Comparison of ENCODE assay signal across 10 cellular contexts in the genomic region with DNA sequence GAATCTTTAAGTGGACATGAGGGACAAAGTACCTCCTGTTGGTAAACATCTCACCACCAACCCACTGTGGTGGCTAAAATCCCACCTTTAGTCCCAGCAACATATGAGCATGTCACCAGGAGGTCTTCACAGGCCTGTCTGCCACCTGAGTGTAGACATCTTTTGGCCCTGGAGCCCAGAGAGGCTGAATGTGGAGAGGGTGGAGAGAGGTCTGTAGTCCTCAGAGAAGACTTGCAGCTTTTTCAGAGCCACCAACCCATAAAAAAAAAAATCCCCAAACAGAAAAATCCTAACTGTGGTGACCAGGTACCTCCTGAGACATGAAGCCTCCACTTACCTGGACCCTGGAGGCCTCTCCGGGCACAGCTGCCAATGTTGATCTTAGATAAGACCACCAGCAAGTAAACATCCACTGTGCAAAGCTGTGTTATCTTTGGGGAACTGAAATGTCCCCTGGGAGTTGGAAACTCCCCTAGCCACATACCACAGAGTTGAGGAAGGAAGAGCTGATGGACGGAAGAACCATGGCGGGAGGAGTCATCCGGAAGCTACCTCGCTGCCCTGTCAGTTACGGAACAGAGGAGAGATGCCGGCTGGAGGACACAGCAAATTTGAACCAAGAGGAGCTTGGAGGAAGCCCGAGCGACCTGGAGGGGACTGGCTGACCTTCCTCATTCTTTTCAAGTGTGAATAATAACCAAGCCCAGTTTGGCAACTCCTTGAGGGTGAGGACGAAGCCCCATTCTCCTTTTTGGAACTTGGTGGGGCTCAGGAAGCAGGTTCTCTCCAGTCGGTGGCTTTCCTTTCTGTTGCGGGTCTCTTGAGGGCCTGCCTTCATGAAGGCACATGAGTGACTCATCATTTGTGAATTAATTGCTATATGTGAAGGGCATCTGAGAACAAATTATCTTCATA. TPM values are rescaled to one million over a fixed set of nuclear protein-coding genes. Genes with fewer than 3 reads are reported as not detected.
DNase-seq lines count a peak whose midpoint lies in the region; ATAC-seq lines count a peak whose summit lies in the region.
"Had no signal": no experiment of that assay in that cellular context is flagged by ENCODE, and none has a peak within 500 bp of the region (broad histone marks: within the 10 kb centered on the region; RNA-seq: fewer than 3 reads in every experiment).

A gene with protein sequence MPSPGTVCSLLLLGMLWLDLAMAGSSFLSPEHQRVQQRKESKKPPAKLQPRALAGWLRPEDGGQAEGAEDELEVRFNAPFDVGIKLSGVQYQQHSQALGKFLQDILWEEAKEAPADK (minus strand): TSS at position 443 of the 915 bp plus-strand sequence. CDS start 2,767 bp downstream, outside the sequence.

- no peak within 1 kb of the TSS for H3K18ac ChIP-seq in neuronal stem cell (ENCODE audit: low read length)

- H2BK120ac ChIP-seq in neuronal stem cell (ENCODE audit: low read depth, low read length): no peak within 1 kb of the TSS

- intact Hi-C loops in activated CD4-positive, alpha-beta T cell treated with anti-CD3 and anti-CD28 coated beads for 36 hours (cut with DNase I, micrococcal nuclease): no loop called here

- no peak within 1 kb of the TSS for H2AFZ ChIP-seq in neuronal stem cell (ENCODE audit: low read length)

- no peak within 1 kb of the TSS for H3K4me3 ChIP-seq in neuronal stem cell (ENCODE audit: low read length in 2 of 2)
- H3K4me3 ChIP-seq: SK-N-MC had no signal

- no peak within 1 kb of the TSS for H2BK15ac ChIP-seq in neuronal stem cell (ENCODE audit: low read length)

- peak within 1 kb of the TSS; percentile 55 for H3K27ac Mint-ChIP-seq in activated CD4-positive, alpha-beta T cell treated with anti-CD3 and anti-CD28 coated beads for 36 hours
- peak within 1 kb of the TSS; percentile 91 for H3K27ac Mint-ChIP-seq in T-helper 17 cell

- H3K4me2 ChIP-seq in neuronal stem cell (ENCODE audit: insufficient read depth, low read length, poor library complexity, severe bottlenecking): no peak within 1 kb of the TSS

- H3K9me3 ChIP-seq in T-helper 17 cell (ENCODE audit: control insufficient read depth, low read length, poor library complexity, severe bottlenecking) (no peaks in the 10 kb centered on the region), neuronal stem cell (replicated peaks in 1 of 2; ENCODE audit: control insufficient read depth in 2 of 2, insufficient read depth in 1 of 2, low read depth in 1 of 2, low read length in 2 of 2) (no peaks in the 10 kb centered on the region)

- no peaks in the 10 kb centered on the region for H3K9me3 Mint-ChIP-seq in activated CD4-positive, alpha-beta T cell treated with anti-CD3 and anti-CD28 coated beads for 36 hours (ENCODE audit: low read depth)

- no peak within 1 kb of the TSS for H3K27ac ChIP-seq in neuronal stem cell (replicated peaks; ENCODE audit: low read length)
- H3K27ac ChIP-seq: SK-N-MC had no signal

- CTCF ChIA-PET in activated CD4-positive, alpha-beta T cell treated with anti-CD3 and anti-CD28 coated beads for 36 hours (lab: Charles Lee): interaction anchor here (0.7 to 1.3 kb wide), 4 partner anchors 9 to 235 kb away, joined by 3 to 4 read pairs (median 4); no protein-coding TSS in a partner anchor

- no peak within 1 kb of the TSS for H3K9ac ChIP-seq in neuronal stem cell (ENCODE audit: low read depth, low read length, poor library complexity)

- peaks cover 0 to 4% of the 10 kb centered on the region in 2 donors for H3K4me1 ChIP-seq in neuronal stem cell (ENCODE audit: control insufficient read depth in 2 of 2, insufficient read depth in 1 of 2, low read depth in 1 of 2, low read length in 2 of 2)

- no peak within 1 kb of the TSS for H2AK5ac ChIP-seq in neuronal stem cell (ENCODE audit: low read depth, low read length)

- H3K36me3 Mint-ChIP-seq in activated CD4-positive, alpha-beta T cell treated with anti-CD3 and anti-CD28 coated beads for 36 hours (ENCODE audit: low read depth): peaks cover 32% of the 10 kb centered on the region
- peaks cover 5% of the 10 kb centered on the region for H3K36me3 Mint-ChIP-seq in T-helper 17 cell (ENCODE audit: low read depth)

- H3K27me3 ChIP-seq in neuronal stem cell (ENCODE audit: control insufficient read depth in 3 of 3, insufficient read depth in 3 of 3, low read depth in 1 of 3, low read length in 3 of 3): no peaks in the 10 kb centered on the region

- H3K4me1 Mint-ChIP-seq in activated CD4-positive, alpha-beta T cell treated with anti-CD3 and anti-CD28 coated beads for 36 hours: peaks cover 8% of the 10 kb centered on the region
- peaks cover 11% of the 10 kb centered on the region for H3K4me1 Mint-ChIP-seq in T-helper 17 cell

- peak; percentile 47 for ATAC-seq in activated CD4-positive, alpha-beta T cell treated with anti-CD3 and anti-CD28 coated beads for 36 hours
- ATAC-seq in HG02852 (IDR thresholded peaks at IDR 0.05; ENCODE audit: unreplicated experiment) (peak; percentile 85), T-helper 17 cell (peak; percentile 76)

- H3K14ac ChIP-seq in neuronal stem cell (ENCODE audit: low read length): no peak within 1 kb of the TSS

- H3K27me3 Mint-ChIP-seq in activated CD4-positive, alpha-beta T cell treated with anti-CD3 and anti-CD28 coated beads for 36 hours: no peaks in the 10 kb centered on the region
- H3K27me3 Mint-ChIP-seq in T-helper 17 cell: no peaks in the 10 kb centered on the region

- no peak within 1 kb of the TSS for H3K4ac ChIP-seq in neuronal stem cell (ENCODE audit: low read length)

- WGBS in neuronal stem cell (ENCODE audit: extremely low coverage in 2 of 2, insufficient read length in 2 of 2, insufficient replicate concordance in 1 of 2), 2 donors: no CpG with 5 or more reads among the region's 12 CpGs

- peaks cover 2 to 48% of the 10 kb centered on the region in 2 donors for H3K36me3 ChIP-seq in neuronal stem cell (replicated peaks in 1 of 2; ENCODE audit: control insufficient read depth in 2 of 2, insufficient read depth in 2 of 2, low read length in 2 of 2)

- H3K23ac ChIP-seq in neuronal stem cell (ENCODE audit: low read depth, low read length, poor library complexity): no peak within 1 kb of the TSS

- no peak within 1 kb of the TSS for H2BK5ac ChIP-seq in neuronal stem cell (ENCODE audit: low read length)

- no peak for DNase-seq in activated CD4-positive, alpha-beta T cell treated with anti-CD3 and anti-CD28 coated beads for 36 hours
- DNase-seq in activated CD4-positive, alpha-beta T cell treated with anti-CD3 and anti-CD28 coated beads, Interleukin-2, amount 50 U/mL, for 1 hour: no peak
- no peak for DNase-seq in T-helper 17 cell
- no peak for DNase-seq in neuronal stem cell (ENCODE audit: low spot score)
- no peak for DNase-seq in activated CD8-positive, alpha-beta memory T cell treated with anti-CD3 and anti-CD28 coated beads for 24 hours
- no peak for DNase-seq in foreskin melanocyte
- DNase-seq in NCI-H146 (lab: John Stamatoyannopoulos, UW): no peak

- no peak within 1 kb of the TSS for H2BK12ac ChIP-seq in neuronal stem cell (ENCODE audit: low read length)

- no peak within 1 kb of the TSS for H4K91ac ChIP-seq in neuronal stem cell (ENCODE audit: low read depth, low read length, poor library complexity)

- H4K8ac ChIP-seq in neuronal stem cell (ENCODE audit: low read depth, low read length): peak within 1 kb of the TSS; percentile 55

- H3K79me1 ChIP-seq in neuronal stem cell (ENCODE audit: low read depth, low read length): no peaks in the 10 kb centered on the region

- POLR2A ChIA-PET in activated CD4-positive, alpha-beta T cell treated with anti-CD3 and anti-CD28 coated beads for 36 hours (lab: Charles Lee): interaction anchor here (0.6 kb wide), 2 partner anchors 18 to 156 kb away, joined by 3 to 4 read pairs; no protein-coding TSS in a partner anchor

- H3K4me3 Mint-ChIP-seq in activated CD4-positive, alpha-beta T cell treated with anti-CD3 and anti-CD28 coated beads for 36 hours: no peak within 1 kb of the TSS
- H3K4me3 Mint-ChIP-seq in T-helper 17 cell: no peak within 1 kb of the TSS

RNA-seq across cellular contexts. Expression of the gene that starts here (rescaled TPM):
- under 1 TPM; 0.19 to 0.30 TPM for total RNA-seq in activated CD4-positive, alpha-beta T cell treated with anti-CD3 and anti-CD28 coated beads for 36 hours
- under 1 TPM; 0.73 to 0.85 TPM for total RNA-seq in T-helper 17 cell
- not detected for polyA plus RNA-seq in neuronal stem cell (2013, experiment 1 of 2)
- 0.21 TPM for polyA plus RNA-seq in neuronal stem cell (2013, experiment 2 of 2)
- total RNA-seq: glomerular endothelial cell had no signal

Comparison
In these comparisons a context has a peak if more than half of its experiments do, and no peak if none do; other contexts are left out.
1. Peak in ATAC-seq in activated CD4-positive, alpha-beta T cell treated with anti-CD3 and anti-CD28 coated beads for 36 hours; RNA of the gene not detected or under 1 TPM.
2. Peak in ATAC-seq in T-helper 17 cell; RNA of the gene not detected or under 1 TPM.